In the genomic region with DNA sequence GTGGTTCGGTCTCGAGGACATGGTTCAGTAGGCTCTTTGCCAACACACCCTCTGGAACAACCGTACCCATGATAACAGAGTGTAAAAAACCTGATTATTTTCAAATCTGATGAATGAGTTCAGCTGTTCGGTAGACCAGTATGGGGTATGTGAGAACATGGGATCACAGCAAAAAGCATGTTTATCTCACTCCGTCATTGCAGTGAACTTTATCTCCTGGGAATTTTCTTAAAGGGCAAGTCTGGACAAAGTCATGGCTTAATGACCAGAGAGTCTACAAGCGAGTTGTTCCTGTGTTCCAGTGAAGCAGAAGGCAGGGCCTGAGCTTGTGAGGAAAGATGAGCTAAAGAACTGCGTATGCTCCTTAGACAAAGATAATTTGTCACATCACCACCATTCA, we compare ENCODE assay signal across 19 cellular contexts.
DNase-seq lines count a peak whose midpoint lies in the region; ATAC-seq and TF ChIP-seq lines count a peak whose summit lies in the region.
"Had no signal": no experiment of that assay in that cellular context is flagged by ENCODE, and none has a peak within 500 bp of the region (broad histone marks: within the 10 kb centered on the region; RNA-seq: fewer than 3 reads in every experiment).

No MANE protein-coding gene starts in this region.

- H3K27ac ChIP-seq in breast epithelium (no peak overlapping the region), dorsolateral prefrontal cortex (peak overlapping the region in 41 of 59 donors; percentile 8 to 81 (median 59)), smooth muscle cell (ENCODE audit: low read depth) (peak overlapping the region; percentile 49)
- H3K27ac ChIP-seq: BLaER1 had no signal

- BruUV-seq in MCF 10A (replicated peaks; lab: Mats Ljungman, UMichigan): no TSS peak

- H4K20me1 ChIP-seq in smooth muscle cell (ENCODE audit: low read depth): no peaks in the 10 kb centered on the region
- H4K20me1 ChIP-seq: BLaER1 had no signal

- H3K9me3 Mint-ChIP-seq in MCF 10A (ENCODE audit: unreplicated experiment): no peaks in the 10 kb centered on the region
- H3K9me3 Mint-ChIP-seq: activated naive CD4-positive, alpha-beta T cell treated with anti-CD3 and anti-CD28 coated beads for 36 hours; activated T-cell treated with anti-CD3 and anti-CD28 coated beads, Interleukin-2, amount 50 U/mL, for 4 hours had no signal

- CTCF ChIA-PET in MCF 10A (lab: Yijun Ruan, JAX): interaction anchor here (0.7 to 1.1 kb wide), 2 partner anchors 11 to 39 kb away, joined by 3 to 5 read pairs; no protein-coding TSS in a partner anchor

- peak overlapping the region; percentile 13 for H2AFZ ChIP-seq in smooth muscle cell (ENCODE audit: low read depth)

- H3K27me3 ChIP-seq in breast epithelium: no peaks in the 10 kb centered on the region
- H3K27me3 ChIP-seq in dorsolateral prefrontal cortex: no peaks in the 10 kb centered on the region
- no peaks in the 10 kb centered on the region for H3K27me3 ChIP-seq in smooth muscle cell (ENCODE audit: low read depth)
- H3K27me3 ChIP-seq: BLaER1, MG63 had no signal

- no peak overlapping the region for H3K4me3 ChIP-seq in breast epithelium
- peak overlapping the region in 1 of 59 donors; percentile 20 for H3K4me3 ChIP-seq in dorsolateral prefrontal cortex
- no peak overlapping the region for H3K4me3 ChIP-seq in smooth muscle cell
- H3K4me3 ChIP-seq: BLaER1, MG63, mucosa of descending colon had no signal

- TF ChIP-seq CTCF in MCF 10A (IDR thresholded peaks at IDR 0.05; ENCODE audit: unreplicated experiment) (no peak), breast epithelium (IDR thresholded peaks at IDR 0.05) (no peak), dorsolateral prefrontal cortex (IDR thresholded peaks at IDR 0.05 in 54 of 56, conservative IDR thresholded peaks at IDR 0.05 in 2 of 56; ENCODE audit: low read depth in 1 of 56, partially characterized antibody in 56 of 56) (no peak), smooth muscle cell (IDR thresholded peaks at IDR 0.05; ENCODE audit: borderline replicate concordance, insufficient read depth, poor library complexity, severe bottlenecking) (no peak)

- intact Hi-C loops in MCF 10A (cut with micrococcal nuclease) (no loop called here), breast epithelium (cut with DNase I; ENCODE audit: low total_unique reads) (no loop called here), dorsolateral prefrontal cortex (cut with DNase I) (no loop called here), left cardiac atrium (cut with DNase I) (no loop called here)

- H3K9ac ChIP-seq in smooth muscle cell (ENCODE audit: low read depth): no peak overlapping the region
- H3K9ac ChIP-seq: BLaER1 had no signal

- TF ChIP-seq POLR2A in breast epithelium (IDR thresholded peaks at IDR 0.05): no peak

- peak; percentile 53 to 73 for ATAC-seq in left cardiac atrium
- ATAC-seq: activated T-cell treated with anti-CD3 and anti-CD28 coated beads, Interleukin-2, amount 50 U/mL, for 4 hours; left colon; mucosa of descending colon had no signal

- no peaks in the 10 kb centered on the region for H3K36me3 Mint-ChIP-seq in MCF 10A (ENCODE audit: insufficient read depth, unreplicated experiment)

- WGBS in smooth muscle cell (ENCODE audit: low lambda C conversion rate): 17% methylated on average over 7 of the region's 7 CpGs

- H3K4me1 ChIP-seq in breast epithelium (no peaks in the 10 kb centered on the region), smooth muscle cell (ENCODE audit: low read depth) (peaks cover 35% of the 10 kb centered on the region)
- H3K4me1 ChIP-seq: BLaER1 had no signal

- no peaks in the 10 kb centered on the region for H3K9me3 ChIP-seq in breast epithelium
- no peaks in the 10 kb centered on the region for H3K9me3 ChIP-seq in smooth muscle cell (replicated peaks; ENCODE audit: low read depth)
- H3K9me3 ChIP-seq: BLaER1, MG63, mucosa of descending colon had no signal

- H3F3A ChIP-seq in smooth muscle cell (ENCODE audit: low read depth): no peaks in the 10 kb centered on the region

- H3K27ac Mint-ChIP-seq in MCF 10A (ENCODE audit: low read depth, unreplicated experiment): peak overlapping the region; percentile 57
- H3K27ac Mint-ChIP-seq: activated naive CD4-positive, alpha-beta T cell treated with anti-CD3 and anti-CD28 coated beads for 36 hours; HFFc6 had no signal

- H3K27me3 Mint-ChIP-seq in MCF 10A (ENCODE audit: insufficient read depth, unreplicated experiment): no peaks in the 10 kb centered on the region

- POLR2A ChIA-PET in MCF 10A (lab: Yijun Ruan, JAX): interaction anchor here (0.5 to 1.7 kb wide), 8 partner anchors 9 to 537 kb away, joined by 3 to 5 read pairs (median 4); no protein-coding TSS in a partner anchor

- no peaks in the 10 kb centered on the region for H3K79me2 ChIP-seq in smooth muscle cell (ENCODE audit: low read depth)

- no peaks in the 10 kb centered on the region for H3K36me3 ChIP-seq in breast epithelium
- H3K36me3 ChIP-seq in smooth muscle cell (ENCODE audit: low read depth): no peaks in the 10 kb centered on the region
- H3K36me3 ChIP-seq: BLaER1 had no signal

- H3K4me3 Mint-ChIP-seq in MCF 10A (ENCODE audit: unreplicated experiment): no peak overlapping the region
- H3K4me3 Mint-ChIP-seq: activated naive CD4-positive, alpha-beta T cell treated with anti-CD3 and anti-CD28 coated beads for 36 hours; activated T-cell treated with anti-CD3 and anti-CD28 coated beads, Interleukin-2, amount 50 U/mL, for 4 hours; HFFc6 had no signal

- peak overlapping the region; percentile 46 for H3K4me2 ChIP-seq in smooth muscle cell
- H3K4me2 ChIP-seq: BLaER1 had no signal

- peaks cover 9% of the 10 kb centered on the region for H3K4me1 Mint-ChIP-seq in MCF 10A (ENCODE audit: insufficient read depth, unreplicated experiment)

- peak; percentile 3 for DNase-seq in MCF 10A (ENCODE audit: unreplicated experiment)
- no peak for DNase-seq in breast epithelium (ENCODE audit: low spot score in 2 of 2)
- DNase-seq in dorsolateral prefrontal cortex: no peak
- no peak for DNase-seq in left cardiac atrium
- no peak for DNase-seq in smooth muscle cell (lab: John Stamatoyannopoulos, UW; ENCODE audit: unreplicated experiment)
- no peak for DNase-seq in NK-92 (lab: John Stamatoyannopoulos, UW; ENCODE audit: unreplicated experiment)
- DNase-seq in SHP77 (lab: John Stamatoyannopoulos, UW): no peak
- DNase-seq in DMS79 treated with DMSO at 0.1 percent for 48 hours (lab: John Stamatoyannopoulos, UW): no peak
- DNase-seq: activated CD4-positive, alpha-beta T cell treated with anti-CD3 and anti-CD28 coated beads for 1 hour; activated naive CD4-positive, alpha-beta T cell treated with anti-CD3 and anti-CD28 coated beads for 36 hours; activated T-cell treated with anti-CD3 and anti-CD28 coated beads, Interleukin-2, amount 50 U/mL, for 4 hours; HFFc6; left colon; MG63; mucosa of descending colon; NCI-H1436; NCI-H69; stimulated activated CD4-positive, alpha-beta T cell treated with anti-CD3 and anti-CD28 coated beads, Interleukin-12 subunit alpha, Interleukin-12 subunit beta, amount 100 ng/mL, for 4 hours had no signal

Comparison
In these comparisons a context has a peak if more than half of its experiments do, and no peak if none do; other contexts are left out.
1. H3K27ac ChIP-seq: peak in dorsolateral prefrontal cortex (41 of 59) and smooth muscle cell (single experiment); none in breast epithelium (0 of 2).